14 cellular contexts compared by ENCODE assay signal in the genomic region with DNA sequence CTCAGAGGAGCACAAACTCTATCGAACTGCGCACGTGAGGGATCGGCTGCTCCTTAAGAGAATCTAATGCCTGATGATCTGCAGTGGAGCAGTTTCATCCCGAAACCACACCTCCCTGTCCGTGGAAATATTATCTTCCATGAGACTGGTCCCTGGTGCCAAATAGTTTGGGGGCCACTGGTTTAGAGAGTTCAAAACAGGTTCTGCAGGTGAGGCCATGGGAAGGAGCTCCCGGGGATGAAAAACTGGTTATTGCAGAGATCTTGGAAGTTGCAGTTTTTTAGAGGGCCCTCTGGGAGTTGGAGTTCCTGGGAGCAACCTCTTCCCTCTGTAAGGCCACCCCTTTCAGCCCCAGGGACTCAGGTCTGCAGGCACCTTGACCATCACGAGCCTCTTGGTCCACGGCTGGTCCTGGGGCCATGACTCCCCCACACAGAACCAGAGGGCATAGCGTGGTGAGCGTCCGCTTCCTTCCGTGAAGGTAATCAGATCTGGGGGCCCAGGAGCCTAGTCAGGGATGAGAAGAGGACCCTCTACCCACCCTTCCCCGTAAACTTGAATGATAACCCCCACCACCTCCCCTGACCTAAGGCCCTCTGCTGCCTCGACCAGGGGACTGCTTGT. TPM values are rescaled to one million over a fixed set of nuclear protein-coding genes. Genes with fewer than 3 reads are reported as not detected.
DNase-seq lines count a peak whose midpoint lies in the region; ATAC-seq and TF ChIP-seq lines count a peak whose summit lies in the region.
"Had no signal": no experiment of that assay in that cellular context is flagged by ENCODE, and none has a peak within 500 bp of the region (broad histone marks: within the 10 kb centered on the region; RNA-seq: fewer than 3 reads in every experiment).

No MANE protein-coding gene starts in this region.

- no peak for ATAC-seq in Right ventricle myocardium inferior
- ATAC-seq in gastrocnemius medialis = no peak

- no peak overlapping the region for H3K27ac Mint-ChIP-seq in Caco-2 (ENCODE audit: unreplicated experiment)

- no peaks in the 10 kb centered on the region for H3K9me3 Mint-ChIP-seq in Caco-2 (ENCODE audit: unreplicated experiment)

- H3K36me3 Mint-ChIP-seq in Caco-2 (ENCODE audit: insufficient read depth, unreplicated experiment) = peaks cover 95% of the 10 kb centered on the region

- H3K4me3 ChIP-seq in left ventricle myocardium inferior (no peak overlapping the region), Caco-2 (ENCODE audit: low read depth, low read length) (no peak overlapping the region), gastrocnemius medialis (no peak overlapping the region)
- H3K4me3 ChIP-seq: GM23248, MG63 had no signal

- no peak overlapping the region for H3K4me3 Mint-ChIP-seq in Caco-2 (ENCODE audit: unreplicated experiment)

- no peak for TF ChIP-seq CTCF in left ventricle myocardium inferior (IDR thresholded peaks at IDR 0.05; ENCODE audit: borderline replicate concordance)
- no peak for TF ChIP-seq CTCF in RWPE1 (conservative IDR thresholded peaks at IDR 0.05; ENCODE audit: low read depth)
- TF ChIP-seq CTCF in Caco-2 (IDR thresholded peaks at IDR 0.05; ENCODE audit: insufficient read depth in 1 of 2, low read depth in 1 of 2, low read length in 1 of 2, severe bottlenecking in 1 of 2, unreplicated experiment in 1 of 2) = no peak
- TF ChIP-seq CTCF in gastrocnemius medialis (IDR thresholded peaks at IDR 0.05 in 4 of 5, conservative IDR thresholded peaks at IDR 0.05 in 1 of 5) = no peak

- no peak overlapping the region for H3K27ac ChIP-seq in left ventricle myocardium inferior (replicated peaks)
- peak overlapping the region; percentile 97 for H3K27ac ChIP-seq in RWPE1
- H3K27ac ChIP-seq in gastrocnemius medialis = no peak overlapping the region
- H3K27ac ChIP-seq: GM23248 had no signal

- DNase-seq in Right ventricle myocardium inferior (ENCODE audit: missing footprints) (peak; percentile 1), left ventricle myocardium inferior (no peak), RWPE1 (ENCODE audit: low spot score) (no peak), iPS-NIHi11 (ENCODE audit: low spot score) (peak; percentile 2), Caco-2 (no peak), gastrocnemius medialis (no peak), occipital lobe (lab: John Stamatoyannopoulos, UW) (no peak)
- DNase-seq: C1 segment of cervical spinal cord, NCI-H1048, NCI-H1436, NCI-H1930, NCI-H524 treated with DMSO at 0.1 percent for 48 hours had no signal

- CTCF ChIA-PET in RWPE1 (lab: Yijun Ruan, JAX) (no interaction called here), Caco-2 (lab: Charles Lee) (no interaction called here)

- H3K4me1 ChIP-seq in left ventricle myocardium inferior = peaks cover 19% of the 10 kb centered on the region
- peaks cover 7% of the 10 kb centered on the region; the same call in 1 of the 2 replicates for H3K4me1 ChIP-seq in Caco-2
- H3K4me1 ChIP-seq in gastrocnemius medialis = peaks cover 8 to 17% of the 10 kb centered on the region in 2 donors

- H3K27me3 Mint-ChIP-seq in Caco-2 (ENCODE audit: insufficient read depth, unreplicated experiment) = no peaks in the 10 kb centered on the region

- H3K27me3 ChIP-seq in left ventricle myocardium inferior (ENCODE audit: low read depth) (no peaks in the 10 kb centered on the region), Caco-2 (replicated peaks; ENCODE audit: control insufficient read depth, insufficient read depth, low read length) (no peaks in the 10 kb centered on the region), gastrocnemius medialis (no peaks in the 10 kb centered on the region)
- H3K27me3 ChIP-seq: MG63 had no signal

- intact Hi-C loops in Right ventricle myocardium inferior (cut with DNase I) (no loop called here), left ventricle myocardium inferior (cut with micrococcal nuclease) (no loop called here), Caco-2 (cut with micrococcal nuclease; ENCODE audit: unreplicated experiment) (no loop called here), gastrocnemius medialis (cut with DNase I; ENCODE audit: low total_unique reads) (no loop called here)

- peaks cover 6% of the 10 kb centered on the region for H3K4me1 Mint-ChIP-seq in Caco-2 (ENCODE audit: low read depth, unreplicated experiment)

- peaks cover 77% of the 10 kb centered on the region for H3K36me3 ChIP-seq in left ventricle myocardium inferior
- peaks cover 20% of the 10 kb centered on the region for H3K36me3 ChIP-seq in Caco-2 (ENCODE audit: control insufficient read depth, insufficient read depth, low read length)
- peaks cover 0 to 69% of the 10 kb centered on the region in 2 donors for H3K36me3 ChIP-seq in gastrocnemius medialis

- TF ChIP-seq POLR2A in gastrocnemius medialis (IDR thresholded peaks at IDR 0.05) = no peak

- H3K9me3 ChIP-seq in left ventricle myocardium inferior (replicated peaks) = no peaks in the 10 kb centered on the region
- H3K9me3 ChIP-seq in Caco-2 = peaks cover 8% of the 10 kb centered on the region
- no peaks in the 10 kb centered on the region for H3K9me3 ChIP-seq in gastrocnemius medialis
- H3K9me3 ChIP-seq: MG63 had no signal

- in situ Hi-C loops in gastrocnemius medialis (cut with MboI; ENCODE audit: low sequenced_read_pairs in 4 of 4) = loop anchor here in 1 of 4 donors (10.0 kb wide), 1 partner anchor 86 kb away; no protein-coding TSS in a partner anchor

- BruUV-seq in Caco-2 (replicated peaks; lab: Mats Ljungman, UMichigan) = no TSS peak

- POLR2A ChIA-PET in RWPE1 (lab: Yijun Ruan, JAX; ENCODE audit: low non-redundant PET) (no interaction called here), Caco-2 (lab: Charles Lee) (interaction anchor here (1.0 kb wide), 1 partner anchor 18 kb away, joined by 6 read pairs; a partner anchor contains a TSS)

RNA-seq across cellular contexts. Expression of a gene that starts 5.2 kb away (rescaled TPM):
- total RNA-seq in Right ventricle myocardium inferior (36.4 TPM), left ventricle myocardium inferior (34.5 TPM), Caco-2 (2022) (125 and 131 TPM in 2 replicates), gastrocnemius medialis (10 to 100 TPM; 11.0 to 18.6 (median 13.7) TPM), occipital lobe (8.1 TPM)

RNA-seq across cellular contexts. Expression of a gene that starts 5.3 kb away (rescaled TPM):
- total RNA-seq in Right ventricle myocardium inferior = 10.6 TPM
- total RNA-seq in left ventricle myocardium inferior = 11.4 TPM
- 103 and 111 TPM in 2 replicates for total RNA-seq in Caco-2 (2022)
- total RNA-seq in gastrocnemius medialis = 10 to 100 TPM; 10.7 to 12.9 (median 11.8) TPM
- not detected for total RNA-seq in occipital lobe

RNA-seq across cellular contexts. Expression of a gene that starts 16.6 kb away (rescaled TPM):
- total RNA-seq in Right ventricle myocardium inferior (122 TPM), left ventricle myocardium inferior (112 TPM), Caco-2 (2022) (326 and 343 TPM in 2 replicates), gastrocnemius medialis (100 to 1,000 TPM; 190 to 242 (median 229) TPM), occipital lobe (177 TPM)

RNA-seq across cellular contexts. Expression of a gene that starts 18.4 kb away (rescaled TPM):
- 42.5 TPM for total RNA-seq in Right ventricle myocardium inferior
- total RNA-seq in left ventricle myocardium inferior = 38.8 TPM
- total RNA-seq in Caco-2 (2022) = 83.4 and 89.5 TPM in 2 replicates
- total RNA-seq in gastrocnemius medialis = 10 to 100 TPM; 13.7 to 36.1 (median 32.9) TPM
- 11.5 TPM for total RNA-seq in occipital lobe

RNA-seq across cellular contexts. Expression of a gene that starts 20.5 kb away (rescaled TPM):
- total RNA-seq in Right ventricle myocardium inferior (120 TPM), left ventricle myocardium inferior (116 TPM), Caco-2 (2022) (10.6 and 11.3 TPM in 2 replicates), gastrocnemius medialis (10 to 100 TPM; 12.4 to 26.2 (median 24.2) TPM), occipital lobe (1.1 TPM)

Comparison
In these comparisons a context has a peak if more than half of its experiments do, and no peak if none do; other contexts are left out.
1. DNase-seq: peak in Right ventricle myocardium inferior (single experiment) and iPS-NIHi11 (single experiment); none in left ventricle myocardium inferior (single experiment), RWPE1 (single experiment), Caco-2 (0 of 2), gastrocnemius medialis (0 of 2) and occipital lobe (single experiment).
2. RNA of a gene that starts 5.3 kb away (total RNA-seq): 103 to 111 TPM in Caco-2, 10.7 to 12.9 TPM in gastrocnemius medialis, 11.4 TPM in left ventricle myocardium inferior (single experiment) and 10.6 TPM in Right ventricle myocardium inferior (single experiment); not detected in occipital lobe (single experiment); every median in the first group is over 10 times any median in the second.